ENCODE assay signal across 1 cellular context in the genomic region with DNA sequence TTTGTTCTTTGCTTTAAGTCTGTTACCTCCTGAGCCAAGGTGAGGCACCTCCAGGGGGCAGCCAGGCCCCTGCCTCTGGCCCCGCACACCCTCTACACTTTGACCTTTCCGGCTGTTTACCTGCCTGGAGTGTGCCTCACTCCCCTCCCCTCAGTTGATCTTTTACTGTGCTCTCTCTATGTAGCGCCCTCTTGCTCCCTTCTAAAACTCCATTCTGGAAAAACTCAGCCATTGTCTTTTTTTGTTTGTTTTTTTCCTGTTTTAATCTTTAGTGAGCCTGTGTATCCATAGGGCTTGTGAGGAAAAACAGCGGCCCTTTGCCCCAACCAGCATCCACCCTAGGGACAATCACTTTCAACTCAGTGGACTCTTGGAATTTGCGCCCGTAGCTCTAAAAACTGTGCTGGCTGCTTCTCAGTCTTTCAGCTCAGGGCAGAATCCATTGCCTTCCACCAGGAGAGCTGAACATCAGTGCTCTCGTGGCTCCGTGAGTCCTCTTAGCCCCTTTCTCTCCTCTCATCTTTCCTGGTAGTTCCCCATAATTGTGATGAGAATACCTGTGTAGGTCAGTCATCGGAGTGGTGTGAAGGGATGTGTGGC.
TF ChIP-seq lines count a peak whose summit lies in the region.

No MANE protein-coding gene starts in this region.

TF ChIP-seq in HepG2, 621 proteins besides CTCF, POLR2A, EP300 and RAD21 (continues in another document):
- TF ChIP-seq NBN (conservative IDR thresholded peaks at IDR 0.05) (no peak), GATAD2A (CRISPR knock-in tag; IDR thresholded peaks at IDR 0.05) (peak; percentile 89), ZNF383 (CRISPR knock-in tag; IDR thresholded peaks at IDR 0.05; ENCODE audit: borderline replicate concordance) (no peak), SNAPC2 (CRISPR knock-in tag; IDR thresholded peaks at IDR 0.05) (peak; percentile 14; the same call in 1 of the 2 replicates), ZSCAN9 (CRISPR knock-in tag; IDR thresholded peaks at IDR 0.05; ENCODE audit: borderline replicate concordance) (peak; percentile 55; the same call in 1 of the 2 replicates), PHF8 (CRISPR knock-in tag; IDR thresholded peaks at IDR 0.05) (peak; percentile 27; the same call in 1 of the 2 replicates), SUZ12 (IDR thresholded peaks at IDR 0.05; ENCODE audit: low read depth, low read length) (no peak), ZNF652 (CRISPR knock-in tag; IDR thresholded peaks at IDR 0.05; ENCODE audit: borderline replicate concordance, low read depth) (peak; percentile 7), SRF (IDR thresholded peaks at IDR 0.05; ENCODE audit: low read depth, low read length) (no peak), HDAC1 (CRISPR knock-in tag; IDR thresholded peaks at IDR 0.05) (peak; percentile 77), ZNF143 (CRISPR knock-in tag; IDR thresholded peaks at IDR 0.05) (no peak), ZNF235 (CRISPR knock-in tag; IDR thresholded peaks at IDR 0.05; ENCODE audit: borderline replicate concordance) (no peak), CC2D1A (CRISPR knock-in tag; IDR thresholded peaks at IDR 0.05) (no peak), ZNF10 (CRISPR knock-in tag; IDR thresholded peaks at IDR 0.05; ENCODE audit: borderline replicate concordance, low read depth) (no peak), TP53 (CRISPR knock-in tag; conservative IDR thresholded peaks at IDR 0.05) (no peak; the same call in 1 of the 2 replicates), EED (CRISPR knock-in tag; IDR thresholded peaks at IDR 0.05) (no peak), ARHGAP35 (CRISPR knock-in tag; IDR thresholded peaks at IDR 0.05; ENCODE audit: borderline replicate concordance) (no peak), ZNF253 (CRISPR knock-in tag; IDR thresholded peaks at IDR 0.05; ENCODE audit: borderline replicate concordance) (no peak), HNRNPUL1 (IDR thresholded peaks at IDR 0.05; ENCODE audit: low read depth, low read length) (no peak), SAFB2 (CRISPR knock-in tag; IDR thresholded peaks at IDR 0.05; ENCODE audit: borderline replicate concordance, low read depth) (peak; percentile 37; the same call in 1 of the 2 replicates), PHF21A (CRISPR knock-in tag; IDR thresholded peaks at IDR 0.05) (peak; percentile 98), MAZ (IDR thresholded peaks at IDR 0.05; ENCODE audit: borderline replicate concordance, low read depth, low read length) (peak; percentile 63; the same call in 1 of the 2 replicates), MAZ (CRISPR knock-in tag; IDR thresholded peaks at IDR 0.05; ENCODE audit: low read depth) (peak; percentile 59; the same call in 1 of the 2 replicates), NFYB (CRISPR knock-in tag; IDR thresholded peaks at IDR 0.05) (no peak), FOXJ3 (CRISPR knock-in tag; IDR thresholded peaks at IDR 0.05; ENCODE audit: borderline replicate concordance) (peak; percentile 92), ZNF333 (CRISPR knock-in tag; IDR thresholded peaks at IDR 0.05; ENCODE audit: borderline replicate concordance) (no peak), TEAD3 (CRISPR knock-in tag; optimal IDR thresholded peaks at IDR 0.05; ENCODE audit: borderline replicate concordance) (peak; percentile 68), ZNF556 (CRISPR knock-in tag; IDR thresholded peaks at IDR 0.05; ENCODE audit: borderline replicate concordance) (peak; percentile 36; the same call in 1 of the 2 replicates), ZNF614 (CRISPR knock-in tag; IDR thresholded peaks at IDR 0.05; ENCODE audit: borderline replicate concordance) (0 out of 2 replicates have a peak, but pooled peaks have one; percentile 15), NFE2L2 (IDR thresholded peaks at IDR 0.05; ENCODE audit: low read length) (no peak), MED1 (CRISPR knock-in tag; IDR thresholded peaks at IDR 0.05) (peak; percentile 81), MTA1 (CRISPR knock-in tag; IDR thresholded peaks at IDR 0.05; ENCODE audit: borderline replicate concordance) (peak; percentile 64; the same call in 1 of the 2 replicates), RBAK (CRISPR knock-in tag; IDR thresholded peaks at IDR 0.05) (no peak), MXI1 (IDR thresholded peaks at IDR 0.05; ENCODE audit: borderline replicate concordance, low read depth, low read length) (peak; percentile 81; the same call in 1 of the 3 replicates), ZFP36L2 (CRISPR knock-in tag; IDR thresholded peaks at IDR 0.05) (no peak), AHR (CRISPR knock-in tag; IDR thresholded peaks at IDR 0.05) (no peak), ZNF3 (CRISPR knock-in tag; IDR thresholded peaks at IDR 0.05) (no peak), ZZZ3 (CRISPR knock-in tag; IDR thresholded peaks at IDR 0.05; ENCODE audit: borderline replicate concordance) (no peak; the same call in 1 of the 2 replicates), ZNF619 (CRISPR knock-in tag; IDR thresholded peaks at IDR 0.05) (0 out of 2 replicates have a peak, but pooled peaks have one; percentile 57), GABPA (IDR thresholded peaks at IDR 0.05; ENCODE audit: low read depth, low read length) (no peak), GABPA (CRISPR knock-in tag; IDR thresholded peaks at IDR 0.05; ENCODE audit: low read depth) (peak; percentile 67), MXD4 (CRISPR knock-in tag; IDR thresholded peaks at IDR 0.05) (0 out of 2 replicates have a peak, but pooled peaks have one; percentile 37), HMG20A (CRISPR knock-in tag; IDR thresholded peaks at IDR 0.05; ENCODE audit: borderline replicate concordance) (peak; percentile 48; the same call in 1 of the 2 replicates), ZNF75D (CRISPR knock-in tag; IDR thresholded peaks at IDR 0.05; ENCODE audit: borderline replicate concordance) (no peak), HCFC1 (IDR thresholded peaks at IDR 0.05; ENCODE audit: low read depth, low read length) (no peak), MEF2D (CRISPR knock-in tag; IDR thresholded peaks at IDR 0.05) (no peak; the same call in 1 of the 2 replicates), SRSF1 (optimal IDR thresholded peaks at IDR 0.05; ENCODE audit: low read depth, low read length) (no peak), IKZF4 (CRISPR knock-in tag; IDR thresholded peaks at IDR 0.05; ENCODE audit: borderline replicate concordance, low read depth, not compliant biosample characterization) (no peak)
- TF ChIP-seq, protein P1, sequence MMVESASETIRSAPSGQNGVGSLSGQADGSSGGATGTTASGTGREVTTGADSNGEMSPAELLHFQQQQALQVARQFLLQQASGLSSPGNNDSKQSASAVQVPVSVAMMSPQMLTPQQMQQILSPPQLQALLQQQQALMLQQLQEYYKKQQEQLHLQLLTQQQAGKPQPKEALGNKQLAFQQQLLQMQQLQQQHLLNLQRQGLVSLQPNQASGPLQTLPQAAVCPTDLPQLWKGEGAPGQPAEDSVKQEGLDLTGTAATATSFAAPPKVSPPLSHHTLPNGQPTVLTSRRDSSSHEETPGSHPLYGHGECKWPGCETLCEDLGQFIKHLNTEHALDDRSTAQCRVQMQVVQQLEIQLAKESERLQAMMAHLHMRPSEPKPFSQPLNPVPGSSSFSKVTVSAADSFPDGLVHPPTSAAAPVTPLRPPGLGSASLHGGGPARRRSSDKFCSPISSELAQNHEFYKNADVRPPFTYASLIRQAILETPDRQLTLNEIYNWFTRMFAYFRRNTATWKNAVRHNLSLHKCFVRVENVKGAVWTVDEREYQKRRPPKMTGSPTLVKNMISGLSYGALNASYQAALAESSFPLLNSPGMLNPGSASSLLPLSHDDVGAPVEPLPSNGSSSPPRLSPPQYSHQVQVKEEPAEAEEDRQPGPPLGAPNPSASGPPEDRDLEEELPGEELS (CRISPR knock-in tag; IDR thresholded peaks at IDR 0.05) = peak; percentile 97
- TF ChIP-seq, protein P2, sequence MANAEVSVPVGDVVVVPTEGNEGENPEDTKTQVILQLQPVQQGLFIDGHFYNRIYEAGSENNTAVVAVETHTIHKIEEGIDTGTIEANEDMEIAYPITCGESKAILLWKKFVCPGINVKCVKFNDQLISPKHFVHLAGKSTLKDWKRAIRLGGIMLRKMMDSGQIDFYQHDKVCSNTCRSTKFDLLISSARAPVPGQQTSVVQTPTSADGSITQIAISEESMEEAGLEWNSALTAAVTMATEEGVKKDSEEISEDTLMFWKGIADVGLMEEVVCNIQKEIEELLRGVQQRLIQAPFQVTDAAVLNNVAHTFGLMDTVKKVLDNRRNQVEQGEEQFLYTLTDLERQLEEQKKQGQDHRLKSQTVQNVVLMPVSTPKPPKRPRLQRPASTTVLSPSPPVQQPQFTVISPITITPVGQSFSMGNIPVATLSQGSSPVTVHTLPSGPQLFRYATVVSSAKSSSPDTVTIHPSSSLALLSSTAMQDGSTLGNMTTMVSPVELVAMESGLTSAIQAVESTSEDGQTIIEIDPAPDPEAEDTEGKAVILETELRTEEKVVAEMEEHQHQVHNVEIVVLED (CRISPR knock-in tag; IDR thresholded peaks at IDR 0.05; ENCODE audit: borderline replicate concordance) = peak; percentile 73; the same call in 1 of the 2 replicates
- TF ChIP-seq, protein P3, sequence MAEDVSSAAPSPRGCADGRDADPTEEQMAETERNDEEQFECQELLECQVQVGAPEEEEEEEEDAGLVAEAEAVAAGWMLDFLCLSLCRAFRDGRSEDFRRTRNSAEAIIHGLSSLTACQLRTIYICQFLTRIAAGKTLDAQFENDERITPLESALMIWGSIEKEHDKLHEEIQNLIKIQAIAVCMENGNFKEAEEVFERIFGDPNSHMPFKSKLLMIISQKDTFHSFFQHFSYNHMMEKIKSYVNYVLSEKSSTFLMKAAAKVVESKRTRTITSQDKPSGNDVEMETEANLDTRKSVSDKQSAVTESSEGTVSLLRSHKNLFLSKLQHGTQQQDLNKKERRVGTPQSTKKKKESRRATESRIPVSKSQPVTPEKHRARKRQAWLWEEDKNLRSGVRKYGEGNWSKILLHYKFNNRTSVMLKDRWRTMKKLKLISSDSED (CRISPR knock-in tag; IDR thresholded peaks at IDR 0.05) = no peak
- TF ChIP-seq, protein P4, sequence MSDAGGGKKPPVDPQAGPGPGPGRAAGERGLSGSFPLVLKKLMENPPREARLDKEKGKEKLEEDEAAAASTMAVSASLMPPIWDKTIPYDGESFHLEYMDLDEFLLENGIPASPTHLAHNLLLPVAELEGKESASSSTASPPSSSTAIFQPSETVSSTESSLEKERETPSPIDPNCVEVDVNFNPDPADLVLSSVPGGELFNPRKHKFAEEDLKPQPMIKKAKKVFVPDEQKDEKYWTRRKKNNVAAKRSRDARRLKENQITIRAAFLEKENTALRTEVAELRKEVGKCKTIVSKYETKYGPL (CRISPR knock-in tag; IDR thresholded peaks at IDR 0.05) = no peak
- TF ChIP-seq, protein P5, sequence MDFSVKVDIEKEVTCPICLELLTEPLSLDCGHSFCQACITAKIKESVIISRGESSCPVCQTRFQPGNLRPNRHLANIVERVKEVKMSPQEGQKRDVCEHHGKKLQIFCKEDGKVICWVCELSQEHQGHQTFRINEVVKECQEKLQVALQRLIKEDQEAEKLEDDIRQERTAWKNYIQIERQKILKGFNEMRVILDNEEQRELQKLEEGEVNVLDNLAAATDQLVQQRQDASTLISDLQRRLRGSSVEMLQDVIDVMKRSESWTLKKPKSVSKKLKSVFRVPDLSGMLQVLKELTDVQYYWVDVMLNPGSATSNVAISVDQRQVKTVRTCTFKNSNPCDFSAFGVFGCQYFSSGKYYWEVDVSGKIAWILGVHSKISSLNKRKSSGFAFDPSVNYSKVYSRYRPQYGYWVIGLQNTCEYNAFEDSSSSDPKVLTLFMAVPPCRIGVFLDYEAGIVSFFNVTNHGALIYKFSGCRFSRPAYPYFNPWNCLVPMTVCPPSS (IDR thresholded peaks at IDR 0.05) = no peak
- TF ChIP-seq, protein P6, sequence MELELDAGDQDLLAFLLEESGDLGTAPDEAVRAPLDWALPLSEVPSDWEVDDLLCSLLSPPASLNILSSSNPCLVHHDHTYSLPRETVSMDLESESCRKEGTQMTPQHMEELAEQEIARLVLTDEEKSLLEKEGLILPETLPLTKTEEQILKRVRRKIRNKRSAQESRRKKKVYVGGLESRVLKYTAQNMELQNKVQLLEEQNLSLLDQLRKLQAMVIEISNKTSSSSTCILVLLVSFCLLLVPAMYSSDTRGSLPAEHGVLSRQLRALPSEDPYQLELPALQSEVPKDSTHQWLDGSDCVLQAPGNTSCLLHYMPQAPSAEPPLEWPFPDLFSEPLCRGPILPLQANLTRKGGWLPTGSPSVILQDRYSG (CRISPR knock-in tag; IDR thresholded peaks at IDR 0.05) = no peak
- TF ChIP-seq, protein P7, sequence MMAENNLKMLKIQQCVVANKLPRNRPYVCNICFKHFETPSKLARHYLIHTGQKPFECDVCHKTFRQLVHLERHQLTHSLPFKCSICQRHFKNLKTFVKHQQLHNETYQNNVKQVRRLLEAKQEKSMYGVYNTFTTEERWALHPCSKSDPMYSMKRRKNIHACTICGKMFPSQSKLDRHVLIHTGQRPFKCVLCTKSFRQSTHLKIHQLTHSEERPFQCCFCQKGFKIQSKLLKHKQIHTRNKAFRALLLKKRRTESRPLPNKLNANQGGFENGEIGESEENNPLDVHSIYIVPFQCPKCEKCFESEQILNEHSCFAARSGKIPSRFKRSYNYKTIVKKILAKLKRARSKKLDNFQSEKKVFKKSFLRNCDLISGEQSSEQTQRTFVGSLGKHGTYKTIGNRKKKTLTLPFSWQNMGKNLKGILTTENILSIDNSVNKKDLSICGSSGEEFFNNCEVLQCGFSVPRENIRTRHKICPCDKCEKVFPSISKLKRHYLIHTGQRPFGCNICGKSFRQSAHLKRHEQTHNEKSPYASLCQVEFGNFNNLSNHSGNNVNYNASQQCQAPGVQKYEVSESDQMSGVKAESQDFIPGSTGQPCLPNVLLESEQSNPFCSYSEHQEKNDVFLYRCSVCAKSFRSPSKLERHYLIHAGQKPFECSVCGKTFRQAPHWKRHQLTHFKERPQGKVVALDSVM (CRISPR knock-in tag; IDR thresholded peaks at IDR 0.05) = peak; percentile 56
- TF ChIP-seq, protein P8, sequence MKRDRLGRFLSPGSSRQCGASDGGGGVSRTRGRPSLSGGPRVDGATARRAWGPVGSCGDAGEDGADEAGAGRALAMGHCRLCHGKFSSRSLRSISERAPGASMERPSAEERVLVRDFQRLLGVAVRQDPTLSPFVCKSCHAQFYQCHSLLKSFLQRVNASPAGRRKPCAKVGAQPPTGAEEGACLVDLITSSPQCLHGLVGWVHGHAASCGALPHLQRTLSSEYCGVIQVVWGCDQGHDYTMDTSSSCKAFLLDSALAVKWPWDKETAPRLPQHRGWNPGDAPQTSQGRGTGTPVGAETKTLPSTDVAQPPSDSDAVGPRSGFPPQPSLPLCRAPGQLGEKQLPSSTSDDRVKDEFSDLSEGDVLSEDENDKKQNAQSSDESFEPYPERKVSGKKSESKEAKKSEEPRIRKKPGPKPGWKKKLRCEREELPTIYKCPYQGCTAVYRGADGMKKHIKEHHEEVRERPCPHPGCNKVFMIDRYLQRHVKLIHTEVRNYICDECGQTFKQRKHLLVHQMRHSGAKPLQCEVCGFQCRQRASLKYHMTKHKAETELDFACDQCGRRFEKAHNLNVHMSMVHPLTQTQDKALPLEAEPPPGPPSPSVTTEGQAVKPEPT (CRISPR knock-in tag; IDR thresholded peaks at IDR 0.05; ENCODE audit: low read depth) = no peak
- TF ChIP-seq, protein P9, sequence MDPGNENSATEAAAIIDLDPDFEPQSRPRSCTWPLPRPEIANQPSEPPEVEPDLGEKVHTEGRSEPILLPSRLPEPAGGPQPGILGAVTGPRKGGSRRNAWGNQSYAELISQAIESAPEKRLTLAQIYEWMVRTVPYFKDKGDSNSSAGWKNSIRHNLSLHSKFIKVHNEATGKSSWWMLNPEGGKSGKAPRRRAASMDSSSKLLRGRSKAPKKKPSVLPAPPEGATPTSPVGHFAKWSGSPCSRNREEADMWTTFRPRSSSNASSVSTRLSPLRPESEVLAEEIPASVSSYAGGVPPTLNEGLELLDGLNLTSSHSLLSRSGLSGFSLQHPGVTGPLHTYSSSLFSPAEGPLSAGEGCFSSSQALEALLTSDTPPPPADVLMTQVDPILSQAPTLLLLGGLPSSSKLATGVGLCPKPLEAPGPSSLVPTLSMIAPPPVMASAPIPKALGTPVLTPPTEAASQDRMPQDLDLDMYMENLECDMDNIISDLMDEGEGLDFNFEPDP (CRISPR knock-in tag; conservative IDR thresholded peaks at IDR 0.05) = 0 out of 2 replicates have a peak, but pooled peaks have one; percentile 58
